In the genomic region with DNA sequence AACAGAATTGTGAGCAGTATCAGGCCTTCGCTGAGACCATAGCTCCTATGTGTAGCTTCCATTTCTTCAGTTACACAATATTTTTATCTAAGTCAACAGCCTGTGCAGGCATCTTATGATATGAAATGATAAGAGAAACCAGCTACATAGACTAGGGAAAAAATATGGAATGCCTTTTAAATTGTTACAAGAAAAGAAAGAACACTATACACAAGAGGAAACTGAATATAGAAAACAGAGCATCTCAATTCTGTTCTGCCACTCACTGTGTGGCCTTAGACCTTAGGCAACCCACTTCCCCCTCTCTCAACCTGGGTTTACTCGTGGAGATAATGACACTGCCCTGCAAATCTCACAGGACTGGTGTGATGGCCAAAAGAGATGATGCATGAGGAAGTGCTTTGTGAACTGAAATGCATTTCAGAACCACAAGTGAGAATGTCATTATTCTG, we compare ENCODE assay signal across 1 cellular context.
TF ChIP-seq lines count a peak whose summit lies in the region.

No MANE protein-coding gene starts in this region.

TF ChIP-seq in K562, 482 proteins besides CTCF, POLR2A, EP300 and RAD21 (continued from another document and continues in another):
- TF ChIP-seq, protein P1, sequence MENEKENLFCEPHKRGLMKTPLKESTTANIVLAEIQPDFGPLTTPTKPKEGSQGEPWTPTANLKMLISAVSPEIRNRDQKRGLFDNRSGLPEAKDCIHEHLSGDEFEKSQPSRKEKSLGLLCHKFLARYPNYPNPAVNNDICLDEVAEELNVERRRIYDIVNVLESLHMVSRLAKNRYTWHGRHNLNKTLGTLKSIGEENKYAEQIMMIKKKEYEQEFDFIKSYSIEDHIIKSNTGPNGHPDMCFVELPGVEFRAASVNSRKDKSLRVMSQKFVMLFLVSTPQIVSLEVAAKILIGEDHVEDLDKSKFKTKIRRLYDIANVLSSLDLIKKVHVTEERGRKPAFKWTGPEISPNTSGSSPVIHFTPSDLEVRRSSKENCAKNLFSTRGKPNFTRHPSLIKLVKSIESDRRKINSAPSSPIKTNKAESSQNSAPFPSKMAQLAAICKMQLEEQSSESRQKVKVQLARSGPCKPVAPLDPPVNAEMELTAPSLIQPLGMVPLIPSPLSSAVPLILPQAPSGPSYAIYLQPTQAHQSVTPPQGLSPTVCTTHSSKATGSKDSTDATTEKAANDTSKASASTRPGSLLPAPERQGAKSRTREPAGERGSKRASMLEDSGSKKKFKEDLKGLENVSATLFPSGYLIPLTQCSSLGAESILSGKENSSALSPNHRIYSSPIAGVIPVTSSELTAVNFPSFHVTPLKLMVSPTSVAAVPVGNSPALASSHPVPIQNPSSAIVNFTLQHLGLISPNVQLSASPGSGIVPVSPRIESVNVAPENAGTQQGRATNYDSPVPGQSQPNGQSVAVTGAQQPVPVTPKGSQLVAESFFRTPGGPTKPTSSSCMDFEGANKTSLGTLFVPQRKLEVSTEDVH (IDR thresholded peaks at IDR 0.05; ENCODE audit: low read depth, partially characterized antibody): peak; percentile 24
- TF ChIP-seq ZNF124 (CRISPR knock-in tag; IDR thresholded peaks at IDR 0.05) (no peak), COPS2 (conservative IDR thresholded peaks at IDR 0.05) (no peak), ZNF644 (tag; IDR thresholded peaks at IDR 0.05; ENCODE audit: low read depth) (no peak; the same call in 1 of the 2 replicates), TBL1XR1 (IDR thresholded peaks at IDR 0.05; ENCODE audit: low read length in 2 of 2) (peak in 1 of 2 experiments; percentile 37; a peak in 1 of 4 replicates), KLF13 (tag; IDR thresholded peaks at IDR 0.05; ENCODE audit: borderline replicate concordance, low read depth) (no peak), ZNF165 (CRISPR knock-in tag; IDR thresholded peaks at IDR 0.05; ENCODE audit: borderline replicate concordance) (no peak), MXI1 (IDR thresholded peaks at IDR 0.05; ENCODE audit: low read depth, low read length) (no peak), SIN3B (IDR thresholded peaks at IDR 0.05; ENCODE audit: low read depth) (no peak), RBM15 (IDR thresholded peaks at IDR 0.05; ENCODE audit: insufficient read depth, low read length) (no peak), ZNF699 (CRISPR knock-in tag; IDR thresholded peaks at IDR 0.05; ENCODE audit: insufficient replicate concordance) (no peak), SMAD4 (CRISPR knock-in tag; conservative IDR thresholded peaks at IDR 0.05) (peak; percentile 64; the same call in 1 of the 2 replicates), SAP30 (IDR thresholded peaks at IDR 0.05; ENCODE audit: borderline replicate concordance, insufficient read depth, low read depth, low read length, poor library complexity, severe bottlenecking) (no peak), CTBP1 (IDR thresholded peaks at IDR 0.05; ENCODE audit: borderline replicate concordance) (peak; percentile 97), TAF7 (tag; IDR thresholded peaks at IDR 0.05) (no peak), OTX1 (CRISPR knock-in tag; IDR thresholded peaks at IDR 0.05) (no peak), POLR3A (IDR thresholded peaks at IDR 0.05; ENCODE audit: borderline replicate concordance, extremely low read depth, insufficient read depth, insufficient read length) (no peak), PCBP2 (IDR thresholded peaks at IDR 0.05; ENCODE audit: low read depth, low read length, poor library complexity, severe bottlenecking) (no peak), RBM25 (IDR thresholded peaks at IDR 0.05; ENCODE audit: low read depth, low read length, severe bottlenecking) (no peak), HMG20A (CRISPR knock-in tag; conservative IDR thresholded peaks at IDR 0.05) (no peak), ADNP (tag; IDR thresholded peaks at IDR 0.05) (no peak), FOXP1 (CRISPR knock-in tag; IDR thresholded peaks at IDR 0.05) (no peak), BCOR (IDR thresholded peaks at IDR 0.05) (no peak), NCOA4 (IDR thresholded peaks at IDR 0.05; ENCODE audit: partially characterized antibody) (no peak), ZC3H8 (IDR thresholded peaks at IDR 0.05) (no peak), NCOA2 (IDR thresholded peaks at IDR 0.05; ENCODE audit: partially characterized antibody in 2 of 2) (no peak), PHF20 (IDR thresholded peaks at IDR 0.05; ENCODE audit: partially characterized antibody) (no peak), HDAC2 (IDR thresholded peaks at IDR 0.05) (peak; percentile 90), CCNT2 (IDR thresholded peaks at IDR 0.05; ENCODE audit: borderline replicate concordance, extremely low read depth, insufficient read length, low read depth, low read length) (no peak), LCOR (CRISPR knock-in tag; IDR thresholded peaks at IDR 0.05) (no peak), EWSR1 (IDR thresholded peaks at IDR 0.05; ENCODE audit: borderline replicate concordance, low read depth, partially characterized antibody) (no peak), KDM5B (IDR thresholded peaks at IDR 0.05; ENCODE audit: insufficient replicate concordance, low read depth, low read length) (no peak), ZBTB17 (CRISPR knock-in tag; IDR thresholded peaks at IDR 0.05) (no peak), KHSRP (IDR thresholded peaks at IDR 0.05) (no peak)
- TF ChIP-seq, protein P2, sequence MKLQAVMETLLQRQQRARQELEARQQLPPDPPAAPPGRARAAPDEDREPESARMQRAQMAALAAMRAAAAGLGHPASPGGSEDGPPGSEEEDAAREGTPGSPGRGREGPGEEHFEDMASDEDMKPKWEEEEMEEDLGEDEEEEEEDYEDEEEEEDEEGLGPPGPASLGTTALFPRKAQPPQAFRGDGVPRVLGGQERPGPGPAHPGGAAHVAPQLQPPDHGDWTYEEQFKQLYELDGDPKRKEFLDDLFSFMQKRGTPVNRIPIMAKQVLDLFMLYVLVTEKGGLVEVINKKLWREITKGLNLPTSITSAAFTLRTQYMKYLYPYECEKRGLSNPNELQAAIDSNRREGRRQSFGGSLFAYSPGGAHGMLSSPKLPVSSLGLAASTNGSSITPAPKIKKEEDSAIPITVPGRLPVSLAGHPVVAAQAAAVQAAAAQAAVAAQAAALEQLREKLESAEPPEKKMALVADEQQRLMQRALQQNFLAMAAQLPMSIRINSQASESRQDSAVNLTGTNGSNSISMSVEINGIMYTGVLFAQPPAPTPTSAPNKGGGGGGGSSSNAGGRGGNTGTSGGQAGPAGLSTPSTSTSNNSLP (IDR thresholded peaks at IDR 0.05; ENCODE audit: borderline replicate concordance, low read depth, low read length): 0 out of 2 replicates have a peak, but pooled peaks have one; percentile 50
- TF ChIP-seq, protein P3, sequence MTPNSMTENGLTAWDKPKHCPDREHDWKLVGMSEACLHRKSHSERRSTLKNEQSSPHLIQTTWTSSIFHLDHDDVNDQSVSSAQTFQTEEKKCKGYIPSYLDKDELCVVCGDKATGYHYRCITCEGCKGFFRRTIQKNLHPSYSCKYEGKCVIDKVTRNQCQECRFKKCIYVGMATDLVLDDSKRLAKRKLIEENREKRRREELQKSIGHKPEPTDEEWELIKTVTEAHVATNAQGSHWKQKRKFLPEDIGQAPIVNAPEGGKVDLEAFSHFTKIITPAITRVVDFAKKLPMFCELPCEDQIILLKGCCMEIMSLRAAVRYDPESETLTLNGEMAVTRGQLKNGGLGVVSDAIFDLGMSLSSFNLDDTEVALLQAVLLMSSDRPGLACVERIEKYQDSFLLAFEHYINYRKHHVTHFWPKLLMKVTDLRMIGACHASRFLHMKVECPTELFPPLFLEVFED (CRISPR knock-in tag; conservative IDR thresholded peaks at IDR 0.05): no peak
- TF ChIP-seq, protein P4, sequence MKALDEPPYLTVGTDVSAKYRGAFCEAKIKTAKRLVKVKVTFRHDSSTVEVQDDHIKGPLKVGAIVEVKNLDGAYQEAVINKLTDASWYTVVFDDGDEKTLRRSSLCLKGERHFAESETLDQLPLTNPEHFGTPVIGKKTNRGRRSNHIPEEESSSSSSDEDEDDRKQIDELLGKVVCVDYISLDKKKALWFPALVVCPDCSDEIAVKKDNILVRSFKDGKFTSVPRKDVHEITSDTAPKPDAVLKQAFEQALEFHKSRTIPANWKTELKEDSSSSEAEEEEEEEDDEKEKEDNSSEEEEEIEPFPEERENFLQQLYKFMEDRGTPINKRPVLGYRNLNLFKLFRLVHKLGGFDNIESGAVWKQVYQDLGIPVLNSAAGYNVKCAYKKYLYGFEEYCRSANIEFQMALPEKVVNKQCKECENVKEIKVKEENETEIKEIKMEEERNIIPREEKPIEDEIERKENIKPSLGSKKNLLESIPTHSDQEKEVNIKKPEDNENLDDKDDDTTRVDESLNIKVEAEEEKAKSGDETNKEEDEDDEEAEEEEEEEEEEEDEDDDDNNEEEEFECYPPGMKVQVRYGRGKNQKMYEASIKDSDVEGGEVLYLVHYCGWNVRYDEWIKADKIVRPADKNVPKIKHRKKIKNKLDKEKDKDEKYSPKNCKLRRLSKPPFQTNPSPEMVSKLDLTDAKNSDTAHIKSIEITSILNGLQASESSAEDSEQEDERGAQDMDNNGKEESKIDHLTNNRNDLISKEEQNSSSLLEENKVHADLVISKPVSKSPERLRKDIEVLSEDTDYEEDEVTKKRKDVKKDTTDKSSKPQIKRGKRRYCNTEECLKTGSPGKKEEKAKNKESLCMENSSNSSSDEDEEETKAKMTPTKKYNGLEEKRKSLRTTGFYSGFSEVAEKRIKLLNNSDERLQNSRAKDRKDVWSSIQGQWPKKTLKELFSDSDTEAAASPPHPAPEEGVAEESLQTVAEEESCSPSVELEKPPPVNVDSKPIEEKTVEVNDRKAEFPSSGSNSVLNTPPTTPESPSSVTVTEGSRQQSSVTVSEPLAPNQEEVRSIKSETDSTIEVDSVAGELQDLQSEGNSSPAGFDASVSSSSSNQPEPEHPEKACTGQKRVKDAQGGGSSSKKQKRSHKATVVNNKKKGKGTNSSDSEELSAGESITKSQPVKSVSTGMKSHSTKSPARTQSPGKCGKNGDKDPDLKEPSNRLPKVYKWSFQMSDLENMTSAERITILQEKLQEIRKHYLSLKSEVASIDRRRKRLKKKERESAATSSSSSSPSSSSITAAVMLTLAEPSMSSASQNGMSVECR (CRISPR knock-in tag; IDR thresholded peaks at IDR 0.05): no peak
- TF ChIP-seq, protein P5, sequence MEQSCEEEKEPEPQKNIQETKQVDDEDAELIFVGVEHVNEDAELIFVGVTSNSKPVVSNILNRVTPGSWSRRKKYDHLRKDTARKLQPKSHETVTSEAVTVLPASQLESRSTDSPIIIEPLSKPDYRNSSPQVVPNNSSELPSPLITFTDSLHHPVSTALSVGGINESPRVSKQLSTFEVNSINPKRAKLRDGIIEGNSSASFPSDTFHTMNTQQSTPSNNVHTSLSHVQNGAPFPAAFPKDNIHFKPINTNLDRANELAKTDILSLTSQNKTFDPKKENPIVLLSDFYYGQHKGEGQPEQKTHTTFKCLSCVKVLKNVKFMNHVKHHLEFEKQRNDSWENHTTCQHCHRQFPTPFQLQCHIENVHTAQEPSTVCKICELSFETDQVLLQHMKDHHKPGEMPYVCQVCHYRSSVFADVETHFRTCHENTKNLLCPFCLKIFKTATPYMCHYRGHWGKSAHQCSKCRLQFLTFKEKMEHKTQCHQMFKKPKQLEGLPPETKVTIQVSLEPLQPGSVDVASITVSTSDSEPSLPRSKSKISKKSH (CRISPR knock-in tag; IDR thresholded peaks at IDR 0.05): no peak
- TF ChIP-seq, protein P6, sequence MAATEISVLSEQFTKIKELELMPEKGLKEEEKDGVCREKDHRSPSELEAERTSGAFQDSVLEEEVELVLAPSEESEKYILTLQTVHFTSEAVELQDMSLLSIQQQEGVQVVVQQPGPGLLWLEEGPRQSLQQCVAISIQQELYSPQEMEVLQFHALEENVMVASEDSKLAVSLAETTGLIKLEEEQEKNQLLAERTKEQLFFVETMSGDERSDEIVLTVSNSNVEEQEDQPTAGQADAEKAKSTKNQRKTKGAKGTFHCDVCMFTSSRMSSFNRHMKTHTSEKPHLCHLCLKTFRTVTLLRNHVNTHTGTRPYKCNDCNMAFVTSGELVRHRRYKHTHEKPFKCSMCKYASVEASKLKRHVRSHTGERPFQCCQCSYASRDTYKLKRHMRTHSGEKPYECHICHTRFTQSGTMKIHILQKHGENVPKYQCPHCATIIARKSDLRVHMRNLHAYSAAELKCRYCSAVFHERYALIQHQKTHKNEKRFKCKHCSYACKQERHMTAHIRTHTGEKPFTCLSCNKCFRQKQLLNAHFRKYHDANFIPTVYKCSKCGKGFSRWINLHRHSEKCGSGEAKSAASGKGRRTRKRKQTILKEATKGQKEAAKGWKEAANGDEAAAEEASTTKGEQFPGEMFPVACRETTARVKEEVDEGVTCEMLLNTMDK (IDR thresholded peaks at IDR 0.05; ENCODE audit: borderline replicate concordance, insufficient read depth, low read depth, low read length, poor library complexity, severe bottlenecking): no peak
- TF ChIP-seq, protein P7, sequence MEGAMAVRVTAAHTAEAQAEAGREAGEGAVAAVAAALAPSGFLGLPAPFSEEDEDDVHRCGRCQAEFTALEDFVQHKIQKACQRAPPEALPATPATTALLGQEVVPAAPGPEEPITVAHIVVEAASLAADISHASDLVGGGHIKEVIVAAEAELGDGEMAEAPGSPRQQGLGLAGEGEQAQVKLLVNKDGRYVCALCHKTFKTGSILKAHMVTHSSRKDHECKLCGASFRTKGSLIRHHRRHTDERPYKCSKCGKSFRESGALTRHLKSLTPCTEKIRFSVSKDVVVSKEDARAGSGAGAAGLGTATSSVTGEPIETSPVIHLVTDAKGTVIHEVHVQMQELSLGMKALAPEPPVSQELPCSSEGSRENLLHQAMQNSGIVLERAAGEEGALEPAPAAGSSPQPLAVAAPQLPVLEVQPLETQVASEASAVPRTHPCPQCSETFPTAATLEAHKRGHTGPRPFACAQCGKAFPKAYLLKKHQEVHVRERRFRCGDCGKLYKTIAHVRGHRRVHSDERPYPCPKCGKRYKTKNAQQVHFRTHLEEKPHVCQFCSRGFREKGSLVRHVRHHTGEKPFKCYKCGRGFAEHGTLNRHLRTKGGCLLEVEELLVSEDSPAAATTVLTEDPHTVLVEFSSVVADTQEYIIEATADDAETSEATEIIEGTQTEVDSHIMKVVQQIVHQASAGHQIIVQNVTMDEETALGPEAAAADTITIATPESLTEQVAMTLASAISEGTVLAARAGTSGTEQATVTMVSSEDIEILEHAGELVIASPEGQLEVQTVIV (CRISPR knock-in tag; IDR thresholded peaks at IDR 0.05; ENCODE audit: borderline replicate concordance): no peak
- TF ChIP-seq, protein P8, sequence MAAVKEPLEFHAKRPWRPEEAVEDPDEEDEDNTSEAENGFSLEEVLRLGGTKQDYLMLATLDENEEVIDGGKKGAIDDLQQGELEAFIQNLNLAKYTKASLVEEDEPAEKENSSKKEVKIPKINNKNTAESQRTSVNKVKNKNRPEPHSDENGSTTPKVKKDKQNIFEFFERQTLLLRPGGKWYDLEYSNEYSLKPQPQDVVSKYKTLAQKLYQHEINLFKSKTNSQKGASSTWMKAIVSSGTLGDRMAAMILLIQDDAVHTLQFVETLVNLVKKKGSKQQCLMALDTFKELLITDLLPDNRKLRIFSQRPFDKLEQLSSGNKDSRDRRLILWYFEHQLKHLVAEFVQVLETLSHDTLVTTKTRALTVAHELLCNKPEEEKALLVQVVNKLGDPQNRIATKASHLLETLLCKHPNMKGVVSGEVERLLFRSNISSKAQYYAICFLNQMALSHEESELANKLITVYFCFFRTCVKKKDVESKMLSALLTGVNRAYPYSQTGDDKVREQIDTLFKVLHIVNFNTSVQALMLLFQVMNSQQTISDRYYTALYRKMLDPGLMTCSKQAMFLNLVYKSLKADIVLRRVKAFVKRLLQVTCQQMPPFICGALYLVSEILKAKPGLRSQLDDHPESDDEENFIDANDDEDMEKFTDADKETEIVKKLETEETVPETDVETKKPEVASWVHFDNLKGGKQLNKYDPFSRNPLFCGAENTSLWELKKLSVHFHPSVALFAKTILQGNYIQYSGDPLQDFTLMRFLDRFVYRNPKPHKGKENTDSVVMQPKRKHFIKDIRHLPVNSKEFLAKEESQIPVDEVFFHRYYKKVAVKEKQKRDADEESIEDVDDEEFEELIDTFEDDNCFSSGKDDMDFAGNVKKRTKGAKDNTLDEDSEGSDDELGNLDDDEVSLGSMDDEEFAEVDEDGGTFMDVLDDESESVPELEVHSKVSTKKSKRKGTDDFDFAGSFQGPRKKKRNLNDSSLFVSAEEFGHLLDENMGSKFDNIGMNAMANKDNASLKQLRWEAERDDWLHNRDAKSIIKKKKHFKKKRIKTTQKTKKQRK (IDR thresholded peaks at IDR 0.05; ENCODE audit: borderline replicate concordance, low read depth, low read length): no peak
